ENCODE assay signal across 25 cellular contexts in genomic region chr7:35389636-35390035, GRCh38.
"Had no signal": no experiment of that assay in that cellular context is flagged by ENCODE, and none has a peak within 500 bp of the region (broad histone marks: within the 10 kb centered on the region; RNA-seq: fewer than 3 reads in every experiment).

No MANE protein-coding gene starts in this region.

- H3K27ac ChIP-seq: Peyer's patch had no signal

- H3K27me3 ChIP-seq: Peyer's patch had no signal

- H3K9me3 ChIP-seq: Peyer's patch had no signal

- H3K36me3 ChIP-seq: Peyer's patch had no signal

- DNase-seq: activated CD4-positive, alpha-beta T cell treated with anti-CD3 and anti-CD28 coated beads for 48 hours; activated CD4-positive, alpha-beta T cell treated with anti-CD3 and anti-CD28 coated beads, Interleukin-2, amount 50 U/mL, for 4 hours; activated CD4-positive, CD25-positive, alpha-beta regulatory T cell treated with anti-CD3 and anti-CD28 coated beads, Interleukin-2, amount 50 U/mL, for 72 hours; activated CD8-positive, alpha-beta memory T cell treated with anti-CD3 and anti-CD28 coated beads, Interleukin-2, amount 50 U/mL, for 48 hours; activated CD8-positive, alpha-beta T cell treated with anti-CD3 and anti-CD28 coated beads, Interleukin-2, amount 10 ng/mL, durations not matched to agents 7 days and 5 days; activated gamma-delta T cell; activated naive CD4-positive, alpha-beta T cell treated with anti-CD3 and anti-CD28 coated beads for 36 hours; activated naive CD8-positive, alpha-beta T cell treated with anti-CD3 and anti-CD28 coated beads for 36 hours; activated T-cell treated with anti-CD3 and anti-CD28 coated beads, Interleukin-2, amount 50 U/mL, for 4 hours; anterior cingulate cortex; central memory CD4-positive, alpha-beta T cell; Karpas-422; NCI-H1092 treated with DMSO at 0.1 percent for 48 hours; NCI-H1417 treated with DMSO at 0.1 percent for 48 hours; NCI-H1694; NCI-H2029; NCI-H2107; NCI-H345; NCI-H510A; NCI-H526 treated with DMSO at 0.1 percent for 48 hours; Peyer's patch; SIG-M5; T-helper 17 cell; T-helper 9 cell had no signal

- H3K4me3 ChIP-seq: Peyer's patch had no signal

- H3K4me1 ChIP-seq: Peyer's patch had no signal

- ATAC-seq: activated CD8-positive, alpha-beta T cell treated with anti-CD3 and anti-CD28 coated beads, Interleukin-2, amount 10 ng/mL, durations not matched to agents 7 days and 5 days; activated T-cell treated with anti-CD3 and anti-CD28 coated beads, Interleukin-2, amount 50 U/mL, for 4 hours; T-helper 17 cell; WTC11 had no signal
